28 cellular contexts compared by ENCODE assay signal in the genomic region with DNA sequence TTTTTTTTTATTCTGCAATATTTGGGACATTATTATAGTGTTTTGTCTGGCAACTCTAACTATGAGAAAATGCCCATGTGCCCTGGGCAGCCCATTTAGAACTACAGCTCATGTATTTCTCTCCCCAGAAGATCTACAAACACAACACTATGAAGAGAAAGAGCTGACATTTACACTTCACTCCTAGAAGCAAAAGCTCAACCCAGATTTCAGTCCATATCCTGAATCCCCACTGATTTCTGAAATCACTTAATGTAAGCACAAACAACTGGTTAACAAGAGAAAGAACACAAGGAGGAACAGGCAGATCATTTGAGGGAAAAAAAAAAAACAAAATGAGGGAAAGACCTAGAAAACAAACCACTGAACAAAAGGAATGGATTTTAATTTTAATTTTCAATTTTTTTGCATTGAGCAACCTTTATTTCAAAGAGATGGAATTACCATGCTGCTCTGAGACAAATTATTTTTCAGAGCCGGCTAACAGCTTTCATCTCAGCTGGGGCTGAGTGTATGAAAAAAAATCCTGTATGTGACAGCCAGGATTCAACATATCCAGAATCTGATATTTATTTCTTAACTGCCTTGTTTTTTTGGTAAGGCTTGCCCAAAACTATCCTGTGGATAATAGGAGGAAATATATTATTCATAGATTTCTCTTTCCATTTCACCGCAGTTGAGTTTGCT. TPM values are rescaled to one million over a fixed set of nuclear protein-coding genes. Genes with fewer than 3 reads are reported as not detected.
"Had no signal": no experiment of that assay in that cellular context is flagged by ENCODE, and none has a peak within 500 bp of the region (broad histone marks: within the 10 kb centered on the region; RNA-seq: fewer than 3 reads in every experiment).

No MANE protein-coding gene starts in this region.

- H3K4me1 Mint-ChIP-seq: activated CD4-positive, alpha-beta memory T cell treated with anti-CD3 and anti-CD28 coated beads, Interleukin-2, amount 10 ng/mL, durations not matched to agents 7 days and 5 days; activated CD4-positive, alpha-beta T cell treated with anti-CD3 and anti-CD28 coated beads, Interleukin-2, amount 10 ng/mL, durations not matched to agents 7 days and 5 days; activated naive CD4-positive, alpha-beta T cell treated with anti-CD3 and anti-CD28 coated beads, Interleukin-2, amount 10 ng/mL, durations not matched to agents 7 days and 5 days; activated naive CD8-positive, alpha-beta T cell treated with anti-CD3 and anti-CD28 coated beads, Interleukin-2, amount 10 ng/mL, durations not matched to agents 7 days and 5 days; central memory CD8-positive, alpha-beta T cell; natural killer cell had no signal

- H3K36me3 Mint-ChIP-seq: activated naive CD4-positive, alpha-beta T cell treated with anti-CD3 and anti-CD28 coated beads, Interleukin-2, amount 10 ng/mL, durations not matched to agents 7 days and 5 days; activated naive CD8-positive, alpha-beta T cell treated with anti-CD3 and anti-CD28 coated beads, Interleukin-2, amount 10 ng/mL, durations not matched to agents 7 days and 5 days; natural killer cell had no signal

- H3K4me3 Mint-ChIP-seq: activated CD4-positive, alpha-beta memory T cell treated with anti-CD3 and anti-CD28 coated beads, Interleukin-2, amount 10 ng/mL, durations not matched to agents 7 days and 5 days; activated CD4-positive, alpha-beta T cell treated with anti-CD3 and anti-CD28 coated beads, Interleukin-2, amount 10 ng/mL, durations not matched to agents 7 days and 5 days; activated naive CD4-positive, alpha-beta T cell treated with anti-CD3 and anti-CD28 coated beads, Interleukin-2, amount 10 ng/mL, durations not matched to agents 7 days and 5 days; activated naive CD8-positive, alpha-beta T cell treated with anti-CD3 and anti-CD28 coated beads, Interleukin-2, amount 10 ng/mL, durations not matched to agents 7 days and 5 days; activated T-cell treated with anti-CD3 and anti-CD28 coated beads, Interleukin-2, amount 50 U/mL, for 24 hours; central memory CD8-positive, alpha-beta T cell; effector memory CD8-positive, alpha-beta T cell; natural killer cell had no signal

- H3K9me3 Mint-ChIP-seq: activated CD4-positive, alpha-beta memory T cell treated with anti-CD3 and anti-CD28 coated beads, Interleukin-2, amount 10 ng/mL, durations not matched to agents 7 days and 5 days; activated CD4-positive, alpha-beta T cell treated with anti-CD3 and anti-CD28 coated beads, Interleukin-2, amount 10 ng/mL, durations not matched to agents 7 days and 5 days; activated naive CD4-positive, alpha-beta T cell treated with anti-CD3 and anti-CD28 coated beads, Interleukin-2, amount 10 ng/mL, durations not matched to agents 7 days and 5 days; activated naive CD8-positive, alpha-beta T cell treated with anti-CD3 and anti-CD28 coated beads, Interleukin-2, amount 10 ng/mL, durations not matched to agents 7 days and 5 days; activated T-cell treated with anti-CD3 and anti-CD28 coated beads, Interleukin-2, amount 50 U/mL, for 24 hours; central memory CD8-positive, alpha-beta T cell; effector memory CD8-positive, alpha-beta T cell; natural killer cell had no signal

- ATAC-seq: effector memory CD8-positive, alpha-beta T cell; heart right ventricle; left lobe of liver; lower lobe of right lung; natural killer cell; right lobe of liver had no signal

- FAIRE-seq: endothelial cell of umbilical vein, TTC549 had no signal

- H3K9me3 ChIP-seq: ascending aorta, heart right ventricle, lower lobe of right lung, right lobe of liver, tibial nerve had no signal

- H3K27ac Mint-ChIP-seq: activated CD4-positive, alpha-beta memory T cell treated with anti-CD3 and anti-CD28 coated beads, Interleukin-2, amount 10 ng/mL, durations not matched to agents 7 days and 5 days; activated CD4-positive, alpha-beta T cell treated with anti-CD3 and anti-CD28 coated beads, Interleukin-2, amount 10 ng/mL, durations not matched to agents 7 days and 5 days; activated naive CD4-positive, alpha-beta T cell treated with anti-CD3 and anti-CD28 coated beads, Interleukin-2, amount 10 ng/mL, durations not matched to agents 7 days and 5 days; activated naive CD8-positive, alpha-beta T cell treated with anti-CD3 and anti-CD28 coated beads, Interleukin-2, amount 10 ng/mL, durations not matched to agents 7 days and 5 days; activated T-cell treated with anti-CD3 and anti-CD28 coated beads, Interleukin-2, amount 50 U/mL, for 24 hours; effector memory CD8-positive, alpha-beta T cell; natural killer cell had no signal

- H3K4me3 ChIP-seq: ascending aorta, coronary artery, heart right ventricle, lower lobe of right lung, right lobe of liver, tibial nerve had no signal

- H3K4me1 ChIP-seq: ascending aorta, heart right ventricle, lower lobe of right lung, right lobe of liver, tibial nerve had no signal

- H3K36me3 ChIP-seq: ascending aorta, heart right ventricle, lower lobe of right lung, right lobe of liver, tibial nerve, WERI-Rb-1 had no signal

- H3K27ac ChIP-seq: ascending aorta, coronary artery, heart right ventricle, lower lobe of right lung, right lobe of liver, tibial nerve, WERI-Rb-1 had no signal

- DNase-seq: activated CD4-positive, alpha-beta memory T cell treated with anti-CD3 and anti-CD28 coated beads, Interleukin-2, amount 10 ng/mL, durations not matched to agents 7 days and 5 days; activated CD4-positive, alpha-beta T cell treated with anti-CD3 and anti-CD28 coated beads for 1 hour; activated CD4-positive, alpha-beta T cell treated with anti-CD3 and anti-CD28 coated beads, Interleukin-2, amount 10 ng/mL, durations not matched to agents 7 days and 5 days; activated CD8-positive, alpha-beta memory T cell treated with anti-CD3 and anti-CD28 coated beads, Interleukin-2, amount 50 U/mL, for 48 hours; activated gamma-delta T cell; activated naive CD4-positive, alpha-beta T cell treated with anti-CD3 and anti-CD28 coated beads, Interleukin-2, amount 10 ng/mL, durations not matched to agents 7 days and 5 days; activated naive CD8-positive, alpha-beta T cell treated with anti-CD3 and anti-CD28 coated beads, Interleukin-2, amount 10 ng/mL, durations not matched to agents 7 days and 5 days; activated T-cell treated with anti-CD3 and anti-CD28 coated beads, Interleukin-2, amount 50 U/mL, for 24 hours; effector memory CD8-positive, alpha-beta T cell; foreskin fibroblast; heart right ventricle; kidney glomerular epithelial cell; lower lobe of right lung; mesenchymal stem cell; natural killer cell; right lobe of liver; stimulated activated CD4-positive, alpha-beta T cell treated with anti-CD3 and anti-CD28 coated beads, Interleukin-2, amount 100 ng/mL, for 48 hours; stimulated activated naive CD4-positive, alpha-beta T cell treated with Interleukin-2 at 50 U/mL for 16 hours; T-helper 1 cell; WERI-Rb-1 had no signal

- H3K27me3 ChIP-seq: ascending aorta, right lobe of liver, tibial nerve had no signal

RNA-seq across cellular contexts. Expression of a gene that starts 32.5 kb away (rescaled TPM):
- total RNA-seq: ascending aorta, left lobe of liver, skeletal muscle tissue had no signal
- polyA plus RNA-seq: heart right ventricle had no signal
